ENCODE assay signal across 9 cellular contexts in genomic region chr10:132574783-132575319, GRCh38. TPM values are rescaled to one million over a fixed set of nuclear protein-coding genes. Genes with fewer than 3 reads are reported as not detected.
DNase-seq lines count a peak whose midpoint lies in the region; ATAC-seq and TF ChIP-seq lines count a peak whose summit lies in the region.
"Had no signal": no experiment of that assay in that cellular context is flagged by ENCODE, and none has a peak within 500 bp of the region (broad histone marks: within the 10 kb centered on the region; RNA-seq: fewer than 3 reads in every experiment).

No MANE protein-coding gene starts in this region.

- H3K27ac ChIP-seq in HEK293 (ENCODE audit: extremely low read depth, low read depth, low read length): peak overlapping the region; percentile 57; the same call in 1 of the 2 replicates
- peak overlapping the region; percentile 76 for H3K27ac ChIP-seq in mesenchymal stem cell (ENCODE audit: low read length, poor library complexity, severe bottlenecking)
- no peak overlapping the region for H3K27ac ChIP-seq in naive thymus-derived CD4-positive, alpha-beta T cell (ENCODE audit: low read depth, low read length)

- H3K9me3 Mint-ChIP-seq in activated T-helper 2 cell treated with anti-CD3 and anti-CD28 coated beads, Interferon-gamma antibody, Interleukin-2, Interleukin-4, amounts not matched to agents 10 μg/mL and 5 μg/mL and 100 μg/mL, durations not matched to agents 14 hours and 24 hours and 36 hours: no peaks in the 10 kb centered on the region
- H3K9me3 Mint-ChIP-seq in naive thymus-derived CD4-positive, alpha-beta T cell: no peaks in the 10 kb centered on the region

- peaks cover 45% of the 10 kb centered on the region for H3K79me1 ChIP-seq in mesenchymal stem cell (replicated peaks; ENCODE audit: low read length, poor library complexity, severe bottlenecking)

- H3K4me3 Mint-ChIP-seq in activated T-helper 2 cell treated with anti-CD3 and anti-CD28 coated beads, Interferon-gamma antibody, Interleukin-2, Interleukin-4, amounts not matched to agents 10 μg/mL and 5 μg/mL and 100 μg/mL, durations not matched to agents 14 hours and 24 hours and 36 hours (ENCODE audit: low read depth): peak overlapping the region; percentile 35
- H3K4me3 Mint-ChIP-seq in naive thymus-derived CD4-positive, alpha-beta T cell: peak overlapping the region in 4 of 10 donors; percentile 17 to 56 (median 24)

- no peak overlapping the region for H2BK120ac ChIP-seq in mesenchymal stem cell (ENCODE audit: low read depth, low read length)

- no peak overlapping the region for H2BK5ac ChIP-seq in mesenchymal stem cell (ENCODE audit: low read depth, low read length, poor library complexity, severe bottlenecking)

- DNase-seq in AML-193 (lab: John Stamatoyannopoulos, UW) (peak; percentile 42 to 43), mesenchymal stem cell (peak; percentile 52), OCI-M1 (lab: John Stamatoyannopoulos, UW) (no peak), NCI-H1092 (lab: John Stamatoyannopoulos, UW) (no peak)
- no peak for DNase-seq in activated T-helper 2 cell treated with anti-CD3 and anti-CD28 coated beads, Interferon-gamma antibody, Interleukin-2, Interleukin-4, amounts not matched to agents 10 μg/mL and 5 μg/mL and 100 μg/mL, durations not matched to agents 14 hours and 24 hours and 36 hours (ENCODE audit: low spot score)
- DNase-seq in stimulated activated CD4-positive, alpha-beta T cell treated with anti-CD3 and anti-CD28 coated beads, Interleukin-4, amount 100 ng/mL, for 24 hours: no peak
- DNase-seq in naive thymus-derived CD4-positive, alpha-beta T cell: no peak
- DNase-seq: NCI-H2171 treated with DMSO at 0.1 percent for 48 hours had no signal

- H3K23ac ChIP-seq in mesenchymal stem cell (ENCODE audit: low read length in 2 of 2): no peak overlapping the region

- peak overlapping the region; percentile 71 to 78 for H3K18ac ChIP-seq in mesenchymal stem cell (ENCODE audit: low read depth in 1 of 2, low read length in 2 of 2)

- no peaks in the 10 kb centered on the region for H3K9me3 ChIP-seq in HEK293 (ENCODE audit: control insufficient read depth, insufficient read depth, low read depth, low read length)
- no peaks in the 10 kb centered on the region for H3K9me3 ChIP-seq in mesenchymal stem cell (ENCODE audit: control insufficient read depth, low read length)
- no peaks in the 10 kb centered on the region for H3K9me3 ChIP-seq in naive thymus-derived CD4-positive, alpha-beta T cell (ENCODE audit: control insufficient read depth in 2 of 3, low read length in 3 of 3)

- peaks cover 16% of the 10 kb centered on the region for H3K27me3 Mint-ChIP-seq in activated T-helper 2 cell treated with anti-CD3 and anti-CD28 coated beads, Interferon-gamma antibody, Interleukin-2, Interleukin-4, amounts not matched to agents 10 μg/mL and 5 μg/mL and 100 μg/mL, durations not matched to agents 14 hours and 24 hours and 36 hours (ENCODE audit: low read depth)
- H3K27me3 Mint-ChIP-seq in naive thymus-derived CD4-positive, alpha-beta T cell: peaks cover 0 to 2% (median 0%) of the 10 kb centered on the region in 5 donors

- H3K14ac ChIP-seq in mesenchymal stem cell (ENCODE audit: low read length in 2 of 2): peak overlapping the region in 1 of 2 experiments; percentile 1

- no peaks in the 10 kb centered on the region for H3K36me3 Mint-ChIP-seq in activated T-helper 2 cell treated with anti-CD3 and anti-CD28 coated beads, Interferon-gamma antibody, Interleukin-2, Interleukin-4, amounts not matched to agents 10 μg/mL and 5 μg/mL and 100 μg/mL, durations not matched to agents 14 hours and 24 hours and 36 hours (ENCODE audit: low read depth)
- no peaks in the 10 kb centered on the region for H3K36me3 Mint-ChIP-seq in naive thymus-derived CD4-positive, alpha-beta T cell

- H2AFZ ChIP-seq in mesenchymal stem cell (ENCODE audit: low read depth, low read length): no peak overlapping the region

- H3K36me3 ChIP-seq in HEK293 (ENCODE audit: control insufficient read depth in 2 of 2, insufficient read depth in 1 of 2, low read length in 2 of 2) (no peaks in the 10 kb centered on the region), mesenchymal stem cell (ENCODE audit: control insufficient read depth in 1 of 2, insufficient read depth in 2 of 2, low read depth in 1 of 2, low read length in 2 of 2) (peaks cover 0 to 14% of the 10 kb centered on the region in 2 experiments)
- no peaks in the 10 kb centered on the region for H3K36me3 ChIP-seq in naive thymus-derived CD4-positive, alpha-beta T cell (ENCODE audit: control insufficient read depth in 2 of 3, insufficient read depth in 3 of 3, low read length in 3 of 3)

- intact Hi-C loops in activated T-helper 2 cell treated with anti-CD3 and anti-CD28 coated beads, Interferon-gamma antibody, Interleukin-2, Interleukin-4, amounts not matched to agents 10 μg/mL and 5 μg/mL and 100 μg/mL, durations not matched to agents 14 hours and 24 hours and 36 hours (cut with micrococcal nuclease): loop anchor here (1.0 kb wide), 3 partner anchors 13 to 41 kb away; partner anchors contain the start of gene INPP5A
- intact Hi-C loops in naive thymus-derived CD4-positive, alpha-beta T cell (cut with micrococcal nuclease): no loop called here

- POLR2A ChIA-PET in HEK293 (lab: Yijun Ruan, JAX): interaction anchor here (0.7 kb wide), 1 partner anchor 1279 kb away, joined by 4 read pairs; no protein-coding TSS in a partner anchor
- POLR2A ChIA-PET in naive thymus-derived CD4-positive, alpha-beta T cell (lab: Charles Lee): interaction anchor here (0.7 to 0.9 kb wide), 2 partner anchors 19 to 32 kb away, joined by 3 to 4 read pairs; no protein-coding TSS in a partner anchor

- peak overlapping the region; percentile 82 for H4K91ac ChIP-seq in mesenchymal stem cell (ENCODE audit: low read length)

- no peak for ATAC-seq in naive thymus-derived CD4-positive, alpha-beta T cell

- peak overlapping the region in 1 of 2 experiments; percentile 62 for H3K4ac ChIP-seq in mesenchymal stem cell (ENCODE audit: low read depth in 1 of 2, low read length in 2 of 2)

- CTCF ChIA-PET in HEK293 (lab: Yijun Ruan, JAX): interaction anchor here (0.6 kb wide), 2 partner anchors 79 to 153 kb away, joined by 3 to 4 read pairs; no protein-coding TSS in a partner anchor
- CTCF ChIA-PET in naive thymus-derived CD4-positive, alpha-beta T cell (lab: Charles Lee): no interaction called here

- no peak for TF ChIP-seq CTCF in HEK293 (tag by site-specific recombination; IDR thresholded peaks at IDR 0.05)

- peaks cover 21% of the 10 kb centered on the region for H3K4me1 Mint-ChIP-seq in activated T-helper 2 cell treated with anti-CD3 and anti-CD28 coated beads, Interferon-gamma antibody, Interleukin-2, Interleukin-4, amounts not matched to agents 10 μg/mL and 5 μg/mL and 100 μg/mL, durations not matched to agents 14 hours and 24 hours and 36 hours (ENCODE audit: low read depth)
- peaks cover 24 to 48% (median 34%) of the 10 kb centered on the region in 7 donors for H3K4me1 Mint-ChIP-seq in naive thymus-derived CD4-positive, alpha-beta T cell

- peak overlapping the region; percentile 56 for H3K4me2 ChIP-seq in mesenchymal stem cell (ENCODE audit: low read length, poor library complexity, severe bottlenecking)

- H2AK5ac ChIP-seq in mesenchymal stem cell (ENCODE audit: low read length, severe bottlenecking): peak overlapping the region; percentile 3

- whole genome bisulfite sequencing in mesenchymal stem cell: 73% methylated on average over 19 of the region's 19 CpGs

- peak overlapping the region; percentile 21 for H3K27ac Mint-ChIP-seq in activated T-helper 2 cell treated with anti-CD3 and anti-CD28 coated beads, Interferon-gamma antibody, Interleukin-2, Interleukin-4, amounts not matched to agents 10 μg/mL and 5 μg/mL and 100 μg/mL, durations not matched to agents 14 hours and 24 hours and 36 hours
- peak overlapping the region in 1 of 9 donors; percentile 45 for H3K27ac Mint-ChIP-seq in naive thymus-derived CD4-positive, alpha-beta T cell

- H4K8ac ChIP-seq in mesenchymal stem cell (ENCODE audit: low read length): peak overlapping the region; percentile 68

- no peak overlapping the region for H2BK15ac ChIP-seq in mesenchymal stem cell (ENCODE audit: low read depth, poor library complexity, severe bottlenecking)

- peak overlapping the region in 1 of 2 experiments; percentile 11 for H2BK12ac ChIP-seq in mesenchymal stem cell (ENCODE audit: low read length in 2 of 2)

- peaks cover 0 to 5% of the 10 kb centered on the region in 2 experiments for H3K27me3 ChIP-seq in mesenchymal stem cell (ENCODE audit: control insufficient read depth in 1 of 2, insufficient read depth in 1 of 2, low read length in 2 of 2)
- no peaks in the 10 kb centered on the region for H3K27me3 ChIP-seq in naive thymus-derived CD4-positive, alpha-beta T cell (ENCODE audit: control insufficient read depth in 2 of 2, insufficient read depth in 2 of 2, low read length in 2 of 2)

- H3K9ac ChIP-seq in mesenchymal stem cell (ENCODE audit: low read length): no peak overlapping the region

- H3K4me1 ChIP-seq in HEK293 (ENCODE audit: control insufficient read depth, insufficient read depth, low read length): peaks cover 13% of the 10 kb centered on the region
- H3K4me1 ChIP-seq in mesenchymal stem cell (ENCODE audit: control insufficient read depth, insufficient read depth, low read depth, low read length): peaks cover 55% of the 10 kb centered on the region
- H3K4me1 ChIP-seq in naive thymus-derived CD4-positive, alpha-beta T cell (ENCODE audit: control insufficient read depth in 2 of 2, insufficient read depth in 2 of 2, low read length in 2 of 2): peaks cover 10 to 22% of the 10 kb centered on the region in 2 donors

- H3K4me3 ChIP-seq in HEK293 (ENCODE audit: low read depth, low read length): no peak overlapping the region
- H3K4me3 ChIP-seq in mesenchymal stem cell (ENCODE audit: insufficient read depth in 1 of 2, low read depth in 1 of 2, low read length in 2 of 2): no peak overlapping the region
- no peak overlapping the region for H3K4me3 ChIP-seq in naive thymus-derived CD4-positive, alpha-beta T cell (ENCODE audit: low read length)

TF ChIP-seq in HEK293, 187 proteins besides CTCF, POLR2A, EP300 and RAD21 (continues in another document):
- TF ChIP-seq OSR2 (tag by site-specific recombination; IDR thresholded peaks at IDR 0.05): peak; percentile 74
- no peak for TF ChIP-seq ZNF48 (tag by site-specific recombination; IDR thresholded peaks at IDR 0.05)
- TF ChIP-seq ZNF311 (tag by site-specific recombination; IDR thresholded peaks at IDR 0.05; ENCODE audit: borderline replicate concordance): no peak
- peak; percentile 46 for TF ChIP-seq ZNF341 (tag by site-specific recombination; IDR thresholded peaks at IDR 0.05; ENCODE audit: low read depth)
- TF ChIP-seq ZNF394 (tag by site-specific recombination; IDR thresholded peaks at IDR 0.05; ENCODE audit: borderline replicate concordance): peak; percentile 85
- peak; percentile 63 for TF ChIP-seq GLIS1 (tag by site-specific recombination; IDR thresholded peaks at IDR 0.05)

RNA-seq across cellular contexts. Expression of gene INPP5A, which starts 37.3 kb away (rescaled TPM):
- total RNA-seq in activated T-helper 2 cell treated with anti-CD3 and anti-CD28 coated beads, Interferon-gamma antibody, Interleukin-2, Interleukin-4, amounts not matched to agents 10 μg/mL and 5 μg/mL and 100 μg/mL, durations not matched to agents 14 hours and 24 hours and 36 hours: 13.0 and 13.8 TPM in 2 replicates
- 31.4 TPM for polyA plus RNA-seq in mesenchymal stem cell (2013, experiment 1 of 2)
- 32.2 TPM for polyA plus RNA-seq in mesenchymal stem cell (2013, experiment 2 of 2)
- total RNA-seq in naive thymus-derived CD4-positive, alpha-beta T cell: 10 to 100 TPM; 15.5 to 30.7 (median 28.7) TPM
- polyA plus RNA-seq in naive thymus-derived CD4-positive, alpha-beta T cell: 1 to 10 TPM in 1 of 2 donors, under 1 TPM in 1; 0.97 to 2.0 TPM

Comparison
In these comparisons a context has a peak if more than half of its experiments do, and no peak if none do; other contexts are left out.
1. DNase-seq: peak in AML-193 (2 of 2) and mesenchymal stem cell (single experiment); none in activated T-helper 2 cell treated with anti-CD3 and anti-CD28 coated beads, Interferon-gamma antibody, Interleukin-2, Interleukin-4, amounts not matched to agents 10 μg/mL and 5 μg/mL and 100 μg/mL, durations not matched to agents 14 hours and 24 hours and 36 hours (single experiment), stimulated activated CD4-positive, alpha-beta T cell treated with anti-CD3 and anti-CD28 coated beads, Interleukin-4, amount 100 ng/mL, for 24 hours (single experiment), OCI-M1 (single experiment), NCI-H1092 (single experiment) and naive thymus-derived CD4-positive, alpha-beta T cell (0 of 9).